Comparison of ENCODE assay signal across 13 cellular contexts in the genomic region with DNA sequence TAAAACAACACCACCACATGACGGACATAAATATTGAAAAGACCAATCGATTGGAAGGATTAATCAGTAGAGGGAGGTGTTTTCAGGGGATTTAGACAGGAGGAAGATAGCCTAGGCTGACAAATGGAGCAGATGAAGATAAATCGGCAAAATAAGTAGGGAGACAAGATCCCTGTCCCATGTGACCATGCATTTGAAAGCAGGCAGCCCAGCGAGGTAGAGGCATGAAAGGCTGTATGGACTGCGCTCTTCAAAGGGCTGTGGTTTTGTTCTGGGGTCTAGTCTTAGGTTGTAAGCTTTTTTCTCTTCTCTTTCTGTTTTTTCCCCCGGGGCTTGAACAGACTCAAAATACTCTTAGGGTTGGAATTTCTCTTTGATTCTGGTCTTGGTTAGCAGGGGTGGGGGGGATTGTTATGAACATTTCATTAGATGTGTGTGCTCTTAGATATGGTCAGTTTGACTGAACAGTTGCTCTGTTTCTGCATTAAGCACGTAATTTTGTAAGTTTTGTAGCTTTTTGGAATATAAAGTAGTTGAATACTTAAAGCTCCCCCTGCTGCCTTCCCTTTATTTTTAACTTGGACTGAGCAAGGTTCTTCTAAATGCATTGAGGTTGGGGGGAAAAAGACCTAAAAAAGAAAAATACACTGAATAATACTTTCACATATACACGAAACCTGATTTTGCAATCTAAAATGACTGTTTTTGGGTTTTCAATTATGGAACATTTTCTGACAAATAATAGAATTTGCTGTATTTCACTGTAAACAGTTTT. TPM values are rescaled to one million over a fixed set of nuclear protein-coding genes. Genes with fewer than 3 reads are reported as not detected.
DNase-seq lines count a peak whose midpoint lies in the region; ATAC-seq and TF ChIP-seq lines count a peak whose summit lies in the region.
"Had no signal": no experiment of that assay in that cellular context is flagged by ENCODE, and none has a peak within 500 bp of the region (broad histone marks: within the 10 kb centered on the region; RNA-seq: fewer than 3 reads in every experiment).

No MANE protein-coding gene starts in this region.

- no peak overlapping the region for H3K9ac ChIP-seq in BLaER1 treated with 17β-estradiol and CSF1 and Interleukin-3, amounts not matched to agents 10 nM and 100 nM

- peaks cover 7 to 19% (median 15%) of the 10 kb centered on the region in 10 experiments for H3K4me1 ChIP-seq in BLaER1 treated with 17β-estradiol and CSF1 and Interleukin-3, amounts not matched to agents 10 nM and 100 nM
- peaks cover 11% of the 10 kb centered on the region for H3K4me1 ChIP-seq in hepatocyte (ENCODE audit: insufficient read depth)
- H3K4me1 ChIP-seq: BE2C had no signal

- peak overlapping the region; percentile 36 to 76 (median 53); a peak in 20 of 22 replicates for H3K4me2 ChIP-seq in BLaER1 treated with 17β-estradiol and CSF1 and Interleukin-3, amounts not matched to agents 10 nM and 100 nM
- H3K4me2 ChIP-seq in hepatocyte: no peak overlapping the region

- H3K27ac ChIP-seq in BLaER1 treated with 17β-estradiol and CSF1 and Interleukin-3, amounts not matched to agents 10 nM and 100 nM: no peak overlapping the region
- peak overlapping the region; percentile 23 for H3K27ac ChIP-seq in hepatocyte
- H3K27ac ChIP-seq: neutrophil had no signal

- no peak overlapping the region for H3K4me3 ChIP-seq in BLaER1 treated with 17β-estradiol and CSF1 and Interleukin-3, amounts not matched to agents 10 nM and 100 nM
- no peak overlapping the region for H3K4me3 ChIP-seq in hepatocyte

- no peak overlapping the region for H2AFZ ChIP-seq in hepatocyte

- peak; percentile 97 for DNase-seq in NCI-H82 treated with DMSO at 0.1 percent for 48 hours (lab: John Stamatoyannopoulos, UW; ENCODE audit: unreplicated experiment)
- DNase-seq in hepatocyte (ENCODE audit: low spot score): no peak
- DNase-seq in NCI-H1436 (lab: John Stamatoyannopoulos, UW): no peak
- no peak for DNase-seq in HuH-7 (ENCODE audit: low spot score)
- DNase-seq in activated CD8-positive, alpha-beta memory T cell treated with anti-CD3 and anti-CD28 coated beads, Interleukin-2, amount 50 U/mL, for 4 hours: no peak
- DNase-seq: activated CD4-positive, alpha-beta T cell treated with anti-CD3 and anti-CD28 coated beads, Interleukin-2, amount 50 U/mL, for 1 hour; BE2C; Kasumi-1; stimulated activated naive CD8-positive, alpha-beta T cell treated with anti-CD3 and anti-CD28 coated beads, Interleukin-15, amount 100 ng/mL, for 72 hours had no signal

- peaks cover 19 to 63% (median 43%) of the 10 kb centered on the region in 11 experiments for H3K27me3 ChIP-seq in BLaER1 treated with 17β-estradiol and CSF1 and Interleukin-3, amounts not matched to agents 10 nM and 100 nM
- H3K27me3 ChIP-seq in hepatocyte: no peaks in the 10 kb centered on the region
- H3K27me3 ChIP-seq: BE2C, neutrophil had no signal

- H4K20me1 ChIP-seq in BLaER1 treated with 17β-estradiol and CSF1 and Interleukin-3, amounts not matched to agents 10 nM and 100 nM: peaks cover 0 to 7% (median 0%) of the 10 kb centered on the region in 11 experiments; a peak in 1 of 22 replicates
- no peaks in the 10 kb centered on the region for H4K20me1 ChIP-seq in hepatocyte (ENCODE audit: insufficient read depth, poor library complexity, severe bottlenecking)

- H3K9me2 ChIP-seq in hepatocyte (replicated peaks; ENCODE audit: insufficient read depth): no peaks in the 10 kb centered on the region

- WGBS in hepatocyte (ENCODE audit: low lambda C conversion rate, missing lambda C conversion rate): 61% methylated on average over 8 of the region's 8 CpGs

- H3K79me2 ChIP-seq in hepatocyte: peaks cover 90% of the 10 kb centered on the region

- no peaks in the 10 kb centered on the region for H3K36me3 ChIP-seq in BLaER1 treated with 17β-estradiol and CSF1 and Interleukin-3, amounts not matched to agents 10 nM and 100 nM
- H3K36me3 ChIP-seq in hepatocyte (replicated peaks; ENCODE audit: insufficient read depth, low read depth): no peaks in the 10 kb centered on the region
- H3K36me3 ChIP-seq: neutrophil had no signal

- H3K9me3 ChIP-seq in BLaER1 treated with 17β-estradiol and CSF1 and Interleukin-3, amounts not matched to agents 10 nM and 100 nM (replicated peaks in 1 of 11): no peaks in the 10 kb centered on the region
- H3K9me3 ChIP-seq in hepatocyte (ENCODE audit: low read depth): no peaks in the 10 kb centered on the region
- H3K9me3 ChIP-seq: BE2C, neutrophil had no signal

- peak; percentile 6 for TF ChIP-seq CTCF in hepatocyte (IDR thresholded peaks at IDR 0.05; ENCODE audit: poor library complexity)

- ATAC-seq in GM21737 (IDR thresholded peaks at IDR 0.05; ENCODE audit: unreplicated experiment) (peak; percentile 28), HG03378 (IDR thresholded peaks at IDR 0.05; ENCODE audit: unreplicated experiment) (no peak)
- ATAC-seq: stimulated activated naive CD8-positive, alpha-beta T cell treated with anti-CD3 and anti-CD28 coated beads, Interleukin-15, amount 100 ng/mL, for 72 hours had no signal

RNA-seq across cellular contexts. Expression of gene ZNF532, which starts 32.2 kb away (rescaled TPM):
- 36.5 and 52.0 TPM in 2 replicates for total RNA-seq in hepatocyte
- polyA plus RNA-seq in hepatocyte: 13.6 and 15.9 TPM in 2 replicates
